Comparison of ENCODE assay signal across 8 cellular contexts in the genomic region with DNA sequence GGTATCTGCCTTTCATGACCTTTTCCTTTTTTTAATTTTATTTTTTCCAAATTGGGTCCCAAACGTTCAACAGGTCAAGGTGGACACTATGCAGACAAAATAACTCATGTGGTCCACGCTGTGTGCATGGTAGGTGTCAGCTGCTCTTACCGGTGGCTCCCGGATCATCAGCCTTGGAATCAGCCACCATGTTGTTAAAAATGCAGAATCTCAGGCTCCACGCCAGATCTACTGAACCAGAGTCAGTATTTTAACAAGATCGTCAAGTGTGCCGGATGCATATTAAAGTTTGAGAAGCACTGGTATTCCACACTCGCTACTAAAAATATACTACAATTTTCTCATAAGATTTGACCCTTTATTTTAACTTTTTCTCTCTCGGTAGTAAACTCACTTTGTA. TPM values are rescaled to one million over a fixed set of nuclear protein-coding genes. Genes with fewer than 3 reads are reported as not detected.
DNase-seq lines count a peak whose midpoint lies in the region; ATAC-seq, FAIRE-seq and TF ChIP-seq lines count a peak whose summit lies in the region.

No MANE protein-coding gene starts in this region.

- no peak for TF ChIP-seq POLR2A in H1 (IDR thresholded peaks at IDR 0.05; ENCODE audit: control extremely low read depth in 1 of 2, low read depth in 2 of 2, low read length in 2 of 2)

- no peak overlapping the region for H3K27ac ChIP-seq in CD4-positive, alpha-beta T cell (ENCODE audit: low read depth, low read length)
- H3K27ac ChIP-seq in H1 (ENCODE audit: low read depth, low read length) = no peak overlapping the region

- peak overlapping the region; percentile 93; the same call in 1 of the 2 replicates for H2BK15ac ChIP-seq in H1 (ENCODE audit: low read length)

- TF ChIP-seq EP300 in H1 (IDR thresholded peaks at IDR 0.05; ENCODE audit: borderline replicate concordance in 1 of 2, low read depth in 2 of 2, low read length in 2 of 2) = no peak

- H3K4me3 ChIP-seq in NT2/D1 (ENCODE audit: insufficient read length, low read depth) = peak overlapping the region; percentile 60
- H3K4me3 ChIP-seq in H1 (ENCODE audit: extremely low read depth in 1 of 4, insufficient read depth in 2 of 4, low read depth in 3 of 4, low read length in 4 of 4) = peak overlapping the region; percentile 34 to 85 (median 56); a peak in 7 of 8 replicates

- no peak overlapping the region for H2BK120ac ChIP-seq in H1 (replicated peaks; ENCODE audit: low read depth, low read length)

- H3K9ac ChIP-seq in NT2/D1 (ENCODE audit: insufficient read length, low read depth) (peak overlapping the region; percentile 86), H1 (replicated peaks in 1 of 4; ENCODE audit: extremely low read depth in 1 of 4, low read depth in 3 of 4, low read length in 3 of 4) (peak overlapping the region in 2 of 4 experiments; percentile 72 to 75; a peak in 5 of 7 replicates)

- H3K36me3 ChIP-seq in NT2/D1 (ENCODE audit: insufficient read depth, insufficient read length, low read length) = no peaks in the 10 kb centered on the region
- H3K36me3 ChIP-seq in H1 (ENCODE audit: control insufficient read depth in 2 of 4, insufficient read depth in 4 of 4, low read length in 3 of 4) = no peaks in the 10 kb centered on the region

- intact Hi-C loops in CD4-positive, alpha-beta T cell (cut with DNase I, micrococcal nuclease) = no loop called here

- H2AFZ ChIP-seq in H1 (ENCODE audit: low read length) = peak overlapping the region; percentile 9; the same call in 1 of the 2 replicates

- TF ChIP-seq CTCF in CD4-positive, alpha-beta T cell (IDR thresholded peaks at IDR 0.05) = no peak
- TF ChIP-seq CTCF in H1 (IDR thresholded peaks at IDR 0.05; ENCODE audit: control extremely low read depth in 1 of 3, insufficient read depth in 1 of 3, low read depth in 1 of 3, low read length in 3 of 3) = no peak
- TF ChIP-seq CTCF in osteocyte (IDR thresholded peaks at IDR 0.05) = no peak

- H3K27me3 ChIP-seq in CD4-positive, alpha-beta T cell (ENCODE audit: control insufficient read depth, insufficient read depth, low read length) = peaks cover 40% of the 10 kb centered on the region
- H3K27me3 ChIP-seq in NT2/D1 (ENCODE audit: insufficient read depth, insufficient read length) (peaks cover 13% of the 10 kb centered on the region), H1 (replicated peaks in 1 of 4; ENCODE audit: control insufficient read depth in 3 of 4, extremely low read depth in 1 of 4, insufficient read depth in 3 of 4, low read length in 3 of 4) (peaks cover 0 to 5% (median 2%) of the 10 kb centered on the region in 4 experiments; a peak in 4 of 7 replicates)

- no peak overlapping the region; the same call in 1 of the 2 replicates for H2BK12ac ChIP-seq in H1 (ENCODE audit: low read depth, low read length)

- no peak for FAIRE-seq in H1 (lab: Jason Lieb, UNC)

- H3K23me2 ChIP-seq in H1 (ENCODE audit: low read depth, low read length) = peaks cover 12% of the 10 kb centered on the region

- H3K14ac ChIP-seq in H1 (ENCODE audit: insufficient read length) = no peak overlapping the region

- peaks cover 10 to 22% of the 10 kb centered on the region in 2 experiments for H4K20me1 ChIP-seq in H1 (replicated peaks in 1 of 2; ENCODE audit: control insufficient read depth in 1 of 2, insufficient read depth in 2 of 2, low read length in 2 of 2)

- H2BK20ac ChIP-seq in H1 (ENCODE audit: low read length) = no peak overlapping the region

- no peak for DNase-seq in CD4-positive, alpha-beta T cell
- DNase-seq in NT2/D1 (ENCODE audit: low read depth, low spot score) (no peak), H1 (ENCODE audit: low read depth in 1 of 2, low spot score in 2 of 2) (no peak), osteocyte (ENCODE audit: extremely low spot score, unreplicated experiment) (no peak), AG08395 (ENCODE audit: low spot score) (no peak)
- no peak for DNase-seq in stimulated activated CD4-positive, alpha-beta T cell treated with anti-CD3 and anti-CD28 coated beads, Interleukin-1b, Interleukin-23, amount 100 ng/mL, for 48 hours

- no peaks in the 10 kb centered on the region for H3K9me3 ChIP-seq in CD4-positive, alpha-beta T cell (ENCODE audit: control insufficient read depth, low read length)
- H3K9me3 ChIP-seq in NT2/D1 (ENCODE audit: insufficient read depth, low read length) (no peaks in the 10 kb centered on the region), H1 (ENCODE audit: insufficient read depth in 2 of 2, low read depth in 1 of 2, low read length in 1 of 2) (no peaks in the 10 kb centered on the region)

- H3K18ac ChIP-seq in H1 (ENCODE audit: extremely low read depth, low read length) = no peak overlapping the region; the same call in 1 of the 2 replicates

- H4K8ac ChIP-seq in H1 (ENCODE audit: extremely low read depth, insufficient read depth, low read length) = peak overlapping the region; percentile 89; the same call in 1 of the 2 replicates

- H3K27ac Mint-ChIP-seq in CD4-positive, alpha-beta T cell = no peak overlapping the region
- H3K27ac Mint-ChIP-seq in osteocyte (ENCODE audit: unreplicated experiment) = peak overlapping the region; percentile 45

- peaks cover 8% of the 10 kb centered on the region for H3K4me1 ChIP-seq in NT2/D1 (ENCODE audit: insufficient read depth, insufficient read length)
- H3K4me1 ChIP-seq in H1 (replicated peaks in 1 of 4; ENCODE audit: control insufficient read depth in 3 of 4, insufficient read depth in 4 of 4, low read length in 3 of 4) = peaks cover 7 to 25% (median 14%) of the 10 kb centered on the region in 4 experiments; a peak in 6 of 7 replicates

- no peak overlapping the region for H3K4ac ChIP-seq in H1 (replicated peaks; ENCODE audit: insufficient read length, low read depth, low read length)

- no peak overlapping the region for H4K5ac ChIP-seq in H1 (ENCODE audit: insufficient read length, low read depth, low read length)

- POLR2A ChIA-PET in CD4-positive, alpha-beta T cell (lab: Charles Lee) = no interaction called here
- POLR2A ChIA-PET in H1 (lab: Charles Lee; ENCODE audit: partially characterized antibody) = interaction anchor here (0.8 to 1.1 kb wide), 5 partner anchors 9 to 59 kb away, joined by 3 to 6 read pairs (median 3); no protein-coding TSS in a partner anchor

- no peaks in the 10 kb centered on the region for H3K9me3 Mint-ChIP-seq in CD4-positive, alpha-beta T cell
- H3K9me3 Mint-ChIP-seq in osteocyte (ENCODE audit: unreplicated experiment) = no peaks in the 10 kb centered on the region

- H3K36me3 Mint-ChIP-seq in CD4-positive, alpha-beta T cell (ENCODE audit: low read depth) = no peaks in the 10 kb centered on the region
- H3K36me3 Mint-ChIP-seq in osteocyte (ENCODE audit: unreplicated experiment) = no peaks in the 10 kb centered on the region

- peaks cover 76% of the 10 kb centered on the region for H3K27me3 Mint-ChIP-seq in CD4-positive, alpha-beta T cell
- H3K27me3 Mint-ChIP-seq in osteocyte (ENCODE audit: unreplicated experiment) = peaks cover 9% of the 10 kb centered on the region

- H3K4me3 Mint-ChIP-seq in CD4-positive, alpha-beta T cell = peak overlapping the region; percentile 88
- H3K4me3 Mint-ChIP-seq in osteocyte (ENCODE audit: unreplicated experiment) = peak overlapping the region; percentile 79

- H2BK5ac ChIP-seq in H1 (ENCODE audit: low read depth, low read length) = no peak overlapping the region

- 35% methylated on average over 9 of the region's 9 CpGs; no CpG with 5 or more reads in 1 of the 2 experiments for WGBS in H1 (ENCODE audit: extremely low coverage in 1 of 2, insufficient coverage in 1 of 2, insufficient read length in 1 of 2, insufficient replicate concordance in 2 of 2, low coverage in 1 of 2, low lambda C conversion rate in 2 of 2, missing lambda C conversion rate in 1 of 2), 2 experiments

- H3K23ac ChIP-seq in H1 (ENCODE audit: insufficient read length) = no peak overlapping the region

- CTCF ChIA-PET in CD4-positive, alpha-beta T cell (lab: Charles Lee) = no interaction called here
- CTCF ChIA-PET in H1 (lab: Charles Lee; ENCODE audit: partially characterized antibody) = interaction anchor here (1.4 kb wide), 1 partner anchor 35 kb away, joined by 3 read pairs; no protein-coding TSS in a partner anchor

- peaks cover 6% of the 10 kb centered on the region for H3K4me1 Mint-ChIP-seq in CD4-positive, alpha-beta T cell (ENCODE audit: low read depth)
- peaks cover 31% of the 10 kb centered on the region for H3K4me1 Mint-ChIP-seq in osteocyte (ENCODE audit: unreplicated experiment)

- no peak for TF ChIP-seq RAD21 in H1 (IDR thresholded peaks at IDR 0.05 in 1 of 2, conservative IDR thresholded peaks at IDR 0.05 in 1 of 2; ENCODE audit: low read depth in 2 of 2, low read length in 2 of 2)

- peak overlapping the region; percentile 76 to 98 for H3K4me2 ChIP-seq in H1 (ENCODE audit: insufficient read depth in 1 of 2, low read depth in 2 of 2, low read length in 2 of 2)

- peak overlapping the region; percentile 23 for H3K56ac ChIP-seq in H1 (replicated peaks; ENCODE audit: insufficient read length, low read depth, low read length)

- H3K79me2 ChIP-seq in H1 (ENCODE audit: control insufficient read depth in 1 of 2, insufficient read depth in 2 of 2, low read length in 2 of 2) = peaks cover 5 to 40% of the 10 kb centered on the region in 2 experiments; a peak in 2 of 4 replicates

- no peak for ATAC-seq in CD4-positive, alpha-beta T cell (ENCODE audit: poor library complexity)
- ATAC-seq in GM19328 (IDR thresholded peaks at IDR 0.05; ENCODE audit: unreplicated experiment) (no peak), GM21528 (IDR thresholded peaks at IDR 0.05; ENCODE audit: low FRiP score, unreplicated experiment) (no peak)

- H2AK5ac ChIP-seq in H1 (ENCODE audit: low read depth, low read length) = no peak overlapping the region

- H3K79me1 ChIP-seq in H1 (ENCODE audit: low read depth, low read length) = peaks cover 14% of the 10 kb centered on the region

- no peak overlapping the region for H4K91ac ChIP-seq in H1 (replicated peaks; ENCODE audit: insufficient read length, low read length)

TF ChIP-seq in H1, 55 proteins besides CTCF, POLR2A, EP300 and RAD21:
- TF ChIP-seq YY1 (IDR thresholded peaks at IDR 0.05; ENCODE audit: low read depth, low read length) (peak; percentile 65; the same call in 1 of the 2 replicates), SRF (IDR thresholded peaks at IDR 0.05; ENCODE audit: low read depth, low read length) (no peak)

RNA-seq across cellular contexts. Expression of a gene that starts 0.6 kb away (rescaled TPM):
- under 1 TPM; 0.19 to 0.20 TPM for total RNA-seq in CD4-positive, alpha-beta T cell
- 18.6 and 22.6 TPM in 2 replicates for total RNA-seq in H1 (2021; fragmentation: NEBNext Ultra II Directional; extraction: Animal tissue kit (Norgen Biotek cat#: 25700))
- 22.8 and 22.9 TPM in 2 replicates for polyA plus RNA-seq in H1 (2011; rRNA removed)
- 14.7 TPM for polyA plus RNA-seq in H1 (2011; cell fraction: cytosol; rRNA removed)
- 16.2 TPM for polyA plus RNA-seq in H1 (2011; cell fraction: nucleus; rRNA removed)
- polyA plus RNA-seq in H1 (2012, experiment 1 of 2) = 12.7 to 13.6 TPM (median 13.0 TPM) in 4 replicates
- 8.1 TPM for polyA plus RNA-seq in H1 (2012, experiment 2 of 2)
- polyA plus RNA-seq in H1 (2013, experiment 1 of 2) = 18.0 TPM
- polyA plus RNA-seq in H1 (2013, experiment 2 of 2) = 23.4 TPM
- polyA minus RNA-seq in H1 (2011; rRNA and poly(A)+ RNA removed) = 23.1 and 31.5 TPM in 2 replicates
- 26.1 TPM for polyA minus RNA-seq in H1 (2011; cell fraction: cytosol; rRNA and poly(A)+ RNA removed)
- 26.4 TPM for polyA minus RNA-seq in H1 (2011; cell fraction: nucleus; rRNA and poly(A)+ RNA removed)
- 15.0 and 18.2 TPM in 2 replicates for total RNA-seq in osteocyte

Comparison
In these comparisons a context has a peak if more than half of its experiments do, and no peak if none do; other contexts are left out.
1. RNA of a gene that starts 0.6 kb away (total RNA-seq): 18.6 to 22.6 TPM in H1 and 15.0 to 18.2 TPM in osteocyte; 0.19 to 0.20 TPM in CD4-positive, alpha-beta T cell; every median in the first group is over 10 times any median in the second.